24 cellular contexts compared by ENCODE assay signal in genomic region chr10:19983880-19984279, GRCh38.
"Had no signal": no experiment of that assay in that cellular context is flagged by ENCODE, and none has a peak within 500 bp of the region (broad histone marks: within the 10 kb centered on the region; RNA-seq: fewer than 3 reads in every experiment).

No MANE protein-coding gene starts in this region.

- ATAC-seq: activated T-cell treated with anti-CD3 and anti-CD28 coated beads, Interleukin-2, amount 50 U/mL, for 72 hours; gastroesophageal sphincter; left cardiac atrium; sciatic nerve had no signal

- H3K9me3 Mint-ChIP-seq: activated CD4-positive, alpha-beta T cell treated with anti-CD3 and anti-CD28 coated beads, Interleukin-2, amount 10 ng/mL, durations not matched to agents 24 days and 14 days; activated naive CD4-positive, alpha-beta T cell treated with anti-CD3 and anti-CD28 coated beads for 36 hours; activated naive CD8-positive, alpha-beta T cell treated with anti-CD3 and anti-CD28 coated beads, Interleukin-2, amount 10 ng/mL, durations not matched to agents 7 days and 5 days; activated T-cell treated with anti-CD3 and anti-CD28 coated beads, Interleukin-2, amount 50 U/mL, for 72 hours; central memory CD8-positive, alpha-beta T cell; nephron; type B pancreatic cell had no signal

- H3K36me3 Mint-ChIP-seq: activated naive CD8-positive, alpha-beta T cell treated with anti-CD3 and anti-CD28 coated beads, Interleukin-2, amount 10 ng/mL, durations not matched to agents 7 days and 5 days had no signal

- H3K27ac Mint-ChIP-seq: activated CD4-positive, alpha-beta memory T cell treated with anti-CD3 and anti-CD28 coated beads, Interleukin-2, amount 10 ng/mL, durations not matched to agents 7 days and 5 days; activated CD4-positive, alpha-beta T cell treated with anti-CD3 and anti-CD28 coated beads, Interleukin-2, amount 10 ng/mL, durations not matched to agents 24 days and 14 days; activated naive CD4-positive, alpha-beta T cell treated with anti-CD3 and anti-CD28 coated beads for 36 hours; activated naive CD8-positive, alpha-beta T cell treated with anti-CD3 and anti-CD28 coated beads, Interleukin-2, amount 10 ng/mL, durations not matched to agents 7 days and 5 days; activated T-cell treated with anti-CD3 and anti-CD28 coated beads, Interleukin-2, amount 50 U/mL, for 72 hours; type B pancreatic cell had no signal

- H3K27me3 Mint-ChIP-seq: activated CD4-positive, alpha-beta memory T cell treated with anti-CD3 and anti-CD28 coated beads, Interleukin-2, amount 10 ng/mL, durations not matched to agents 7 days and 5 days; activated CD4-positive, alpha-beta T cell treated with anti-CD3 and anti-CD28 coated beads, Interleukin-2, amount 10 ng/mL, durations not matched to agents 24 days and 14 days; activated naive CD8-positive, alpha-beta T cell treated with anti-CD3 and anti-CD28 coated beads, Interleukin-2, amount 10 ng/mL, durations not matched to agents 7 days and 5 days; central memory CD8-positive, alpha-beta T cell; type B pancreatic cell had no signal

- DNase-seq: activated CD4-positive, alpha-beta memory T cell treated with anti-CD3 and anti-CD28 coated beads, Interleukin-2, amount 10 ng/mL, durations not matched to agents 7 days and 5 days; activated CD4-positive, alpha-beta T cell treated with anti-CD3 and anti-CD28 coated beads, Interleukin-2, amount 10 ng/mL, durations not matched to agents 24 days and 14 days; activated effector memory CD4-positive, alpha-beta T cell treated with Interleukin-2 at 50 U/mL for 16 hours; activated naive CD4-positive, alpha-beta T cell treated with anti-CD3 and anti-CD28 coated beads for 36 hours; activated naive CD8-positive, alpha-beta T cell treated with anti-CD3 and anti-CD28 coated beads, Interleukin-2, amount 10 ng/mL, durations not matched to agents 7 days and 5 days; activated T-cell treated with anti-CD3 and anti-CD28 coated beads, Interleukin-2, amount 50 U/mL, for 72 hours; amniotic stem cell; esophagus squamous epithelium; head of caudate nucleus; left cardiac atrium; nucleus accumbens; small intestine; stimulated activated CD4-positive, alpha-beta T cell treated with anti-CD3 and anti-CD28 coated beads, Interleukin-2, amount 100 ng/mL, for 24 hours; stimulated activated CD8-positive, alpha-beta memory T cell treated with anti-CD3 and anti-CD28 coated beads, Interleukin-4, amount 100 ng/mL, for 48 hours; stimulated activated naive CD4-positive, alpha-beta T cell treated with Interleukin-2 at 50 U/mL for 16 hours; T1000 had no signal

- H3K4me1 Mint-ChIP-seq: activated CD4-positive, alpha-beta memory T cell treated with anti-CD3 and anti-CD28 coated beads, Interleukin-2, amount 10 ng/mL, durations not matched to agents 7 days and 5 days; activated CD4-positive, alpha-beta T cell treated with anti-CD3 and anti-CD28 coated beads, Interleukin-2, amount 10 ng/mL, durations not matched to agents 24 days and 14 days; activated naive CD8-positive, alpha-beta T cell treated with anti-CD3 and anti-CD28 coated beads, Interleukin-2, amount 10 ng/mL, durations not matched to agents 7 days and 5 days; central memory CD8-positive, alpha-beta T cell had no signal

- H3K4me3 ChIP-seq: breast epithelium, coronary artery, esophagus squamous epithelium, gastroesophageal sphincter, thoracic aorta had no signal

- H3K4me3 Mint-ChIP-seq: activated CD4-positive, alpha-beta memory T cell treated with anti-CD3 and anti-CD28 coated beads, Interleukin-2, amount 10 ng/mL, durations not matched to agents 7 days and 5 days; activated CD4-positive, alpha-beta T cell treated with anti-CD3 and anti-CD28 coated beads, Interleukin-2, amount 10 ng/mL, durations not matched to agents 24 days and 14 days; activated naive CD4-positive, alpha-beta T cell treated with anti-CD3 and anti-CD28 coated beads for 36 hours; activated naive CD8-positive, alpha-beta T cell treated with anti-CD3 and anti-CD28 coated beads, Interleukin-2, amount 10 ng/mL, durations not matched to agents 7 days and 5 days; activated T-cell treated with anti-CD3 and anti-CD28 coated beads, Interleukin-2, amount 50 U/mL, for 72 hours; central memory CD8-positive, alpha-beta T cell; nephron; type B pancreatic cell had no signal
